ENCODE assay signal across 16 cellular contexts in genomic region chr6:52209672-52210626, GRCh38. TPM values are rescaled to one million over a fixed set of nuclear protein-coding genes. Genes with fewer than 3 reads are reported as not detected.
DNase-seq lines count a peak whose midpoint lies in the region; ATAC-seq and TF ChIP-seq lines count a peak whose summit lies in the region.
"Had no signal": no experiment of that assay in that cellular context is flagged by ENCODE, and none has a peak within 500 bp of the region (broad histone marks: within the 10 kb centered on the region; RNA-seq: fewer than 3 reads in every experiment).

No MANE protein-coding gene starts in this region.

- CTCF ChIA-PET in Calu3 (lab: Charles Lee), result no interaction called here

- DNase-seq in HK-2 (ENCODE audit: unreplicated experiment) (no peak), osteoblast (ENCODE audit: insufficient read length, low spot score, missing footprints) (no peak), NCI-H748 (lab: John Stamatoyannopoulos, UW; ENCODE audit: unreplicated experiment) (no peak), Calu3 (no peak)
- DNase-seq: activated T-cell treated with anti-CD3 and anti-CD28 coated beads, Interleukin-2, amount 50 U/mL, for 1 hour; Right ventricle myocardium superior had no signal

- no peak overlapping the region for H3K27ac Mint-ChIP-seq in Calu3 (ENCODE audit: unreplicated experiment)

- no peaks in the 10 kb centered on the region for H3K36me3 ChIP-seq in osteoblast (ENCODE audit: insufficient read depth, low read length)
- H3K36me3 ChIP-seq: BLaER1 treated with 17β-estradiol and CSF1 and Interleukin-3, amounts not matched to agents 10 nM and 100 nM; breast epithelium had no signal

- H3K9me3 ChIP-seq in osteoblast (ENCODE audit: low read depth, low read length), result no peaks in the 10 kb centered on the region
- H3K9me3 ChIP-seq: breast epithelium had no signal

- H3K27ac ChIP-seq in osteoblast (ENCODE audit: low read depth, low read length), result no peak overlapping the region
- H3K27ac ChIP-seq: BLaER1 treated with 17β-estradiol and CSF1 and Interleukin-3, amounts not matched to agents 10 nM and 100 nM; breast epithelium had no signal

- H3K36me3 Mint-ChIP-seq in Calu3 (ENCODE audit: insufficient read depth, unreplicated experiment), result no peaks in the 10 kb centered on the region

- intact Hi-C loops in Calu3 (cut with micrococcal nuclease; ENCODE audit: unreplicated experiment), result no loop called here

- H3K79me2 ChIP-seq in osteoblast (ENCODE audit: insufficient read depth, low read length), result no peaks in the 10 kb centered on the region

- no peaks in the 10 kb centered on the region for H3K4me1 ChIP-seq in osteoblast (ENCODE audit: insufficient read depth, low read length)
- H3K4me1 ChIP-seq: BLaER1 treated with 17β-estradiol and CSF1 and Interleukin-3, amounts not matched to agents 10 nM and 100 nM; breast epithelium had no signal

- ATAC-seq in GM18519 (IDR thresholded peaks at IDR 0.05; ENCODE audit: low FRiP score, unreplicated experiment), result peak; percentile 65
- peak; percentile 71 for ATAC-seq in GM19467 (IDR thresholded peaks at IDR 0.05; ENCODE audit: unreplicated experiment)
- peak; percentile 84 for ATAC-seq in HG02884 (IDR thresholded peaks at IDR 0.05; ENCODE audit: unreplicated experiment)
- ATAC-seq in HG03558 (IDR thresholded peaks at IDR 0.05; ENCODE audit: extremely low read depth, unreplicated experiment), result peak; percentile 64

- no peak overlapping the region for H3K4me2 ChIP-seq in osteoblast (ENCODE audit: insufficient read depth, low read length)
- H3K4me2 ChIP-seq: BLaER1 treated with 17β-estradiol and CSF1 and Interleukin-3, amounts not matched to agents 10 nM and 100 nM had no signal

- H2AFZ ChIP-seq in osteoblast (ENCODE audit: low read length), result no peak overlapping the region

- no TSS peak for BruUV-seq in Calu3 (replicated peaks; lab: Mats Ljungman, UMichigan)

- peaks cover 21% of the 10 kb centered on the region for H3K27me3 Mint-ChIP-seq in Calu3 (ENCODE audit: unreplicated experiment)

- H4K20me1 ChIP-seq in osteoblast (ENCODE audit: insufficient read depth, low read length), result no peaks in the 10 kb centered on the region
- H4K20me1 ChIP-seq: BLaER1 treated with 17β-estradiol and CSF1 and Interleukin-3, amounts not matched to agents 10 nM and 100 nM had no signal

- peaks cover 14% of the 10 kb centered on the region for H3K4me1 Mint-ChIP-seq in Calu3 (ENCODE audit: low read depth, unreplicated experiment)

- TF ChIP-seq CTCF in osteoblast (IDR thresholded peaks at IDR 0.05; ENCODE audit: extremely low read depth, low read depth, low read length) (no peak), Calu3 (IDR thresholded peaks at IDR 0.05; ENCODE audit: unreplicated experiment) (no peak)

- H3K9me3 Mint-ChIP-seq in Calu3 (ENCODE audit: low read depth, unreplicated experiment), result no peaks in the 10 kb centered on the region

- no peaks in the 10 kb centered on the region for H3K27me3 ChIP-seq in osteoblast (ENCODE audit: insufficient read depth, low read length)
- H3K27me3 ChIP-seq: BLaER1 treated with 17β-estradiol and CSF1 and Interleukin-3, amounts not matched to agents 10 nM and 100 nM; breast epithelium had no signal

- H3K4me3 Mint-ChIP-seq in Calu3 (ENCODE audit: low read depth, unreplicated experiment), result no peak overlapping the region

- H3K4me3 ChIP-seq in osteoblast (ENCODE audit: insufficient read depth, low read length), result no peak overlapping the region
- H3K4me3 ChIP-seq: BLaER1 treated with 17β-estradiol and CSF1 and Interleukin-3, amounts not matched to agents 10 nM and 100 nM; breast epithelium had no signal

RNA-seq across cellular contexts. Expression of gene IL17A, which starts 23.8 kb away (rescaled TPM):
- total RNA-seq in osteoblast, result not detected in 2 replicates
- total RNA-seq in Calu3 (2022), result not detected in 2 replicates
- total RNA-seq: breast epithelium, epithelial cell of proximal tubule, mesenteric fat pad, pulmonary artery endothelial cell, Right ventricle myocardium superior, temporal lobe had no signal

RNA-seq across cellular contexts. Expression of gene IL17F, which starts 34.4 kb away (rescaled TPM):
- not detected in 2 replicates for total RNA-seq in osteoblast
- not detected in 2 replicates for total RNA-seq in Calu3 (2022)
- total RNA-seq: breast epithelium, epithelial cell of proximal tubule, mesenteric fat pad, pulmonary artery endothelial cell, Right ventricle myocardium superior had no signal
